In the genomic region with DNA sequence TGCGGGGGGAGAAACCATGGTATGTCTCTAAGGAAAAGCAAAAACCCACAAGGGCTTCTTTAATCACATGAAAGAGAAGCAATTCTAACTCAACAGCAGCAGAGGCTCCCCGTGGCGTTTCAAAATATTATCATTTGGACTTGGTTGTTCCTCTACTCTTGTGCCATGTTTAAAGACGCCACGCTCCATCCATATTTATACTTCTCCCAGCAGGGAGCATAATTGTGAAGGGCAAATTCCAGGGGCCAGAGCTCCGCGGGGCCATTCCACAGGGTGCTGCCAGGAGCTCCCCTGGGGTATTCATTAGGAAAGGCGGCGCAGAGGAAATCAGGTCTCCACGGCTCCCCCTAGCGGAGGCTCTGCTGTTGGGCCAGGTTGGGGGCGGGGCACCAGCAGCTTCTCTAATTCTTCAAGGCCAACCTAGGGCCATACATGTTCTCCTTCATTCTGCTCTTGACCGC, we compare ENCODE assay signal across 8 cellular contexts.
DNase-seq lines count a peak whose midpoint lies in the region; ATAC-seq, FAIRE-seq and TF ChIP-seq lines count a peak whose summit lies in the region.

No MANE protein-coding gene starts in this region.

- H3K4me3 ChIP-seq in A549 (peak overlapping the region; percentile 41), OCI-LY1 (ENCODE audit: low read depth, low read length, poor library complexity, severe bottlenecking) (peak overlapping the region; percentile 31), fibroblast of the aortic adventitia (ENCODE audit: low read depth, low read length) (no peak overlapping the region), pancreas (no peak overlapping the region), uterus (no peak overlapping the region)

- no peaks in the 10 kb centered on the region for H4K20me1 ChIP-seq in OCI-LY1 (ENCODE audit: insufficient read depth, low read length)

- TF ChIP-seq POLR2A in A549 (IDR thresholded peaks at IDR 0.05; ENCODE audit: low read length): no peak
- no peak for TF ChIP-seq POLR2A in uterus (IDR thresholded peaks at IDR 0.05)

- peak; percentile 97 to 99 for ATAC-seq in A549
- ATAC-seq in GM18861 (IDR thresholded peaks at IDR 0.05; ENCODE audit: unreplicated experiment): peak; percentile 48
- ATAC-seq in HG03175 (IDR thresholded peaks at IDR 0.05; ENCODE audit: unreplicated experiment): peak; percentile 78
- peak; percentile 69 to 96 (median 91) for ATAC-seq in pancreas

- peak overlapping the region; percentile 28 to 50; a peak in 1 of 6 replicates for H3K27ac ChIP-seq in A549
- no peak overlapping the region for H3K27ac ChIP-seq in OCI-LY1 (ENCODE audit: low read depth, low read length, poor library complexity, severe bottlenecking)
- H3K27ac ChIP-seq in pancreas: no peak overlapping the region
- no peak overlapping the region for H3K27ac ChIP-seq in uterus

- H3K9ac ChIP-seq in OCI-LY1 (ENCODE audit: low read length): no peak overlapping the region

- CTCF ChIA-PET in A549 (lab: Yijun Ruan, JAX): interaction anchor here (0.6 to 1.7 kb wide), 27 partner anchors 10 to 905 kb away, joined by 3 to 20 read pairs (median 4); a partner anchor contains a TSS

- H3K36me3 ChIP-seq in OCI-LY1 (ENCODE audit: insufficient read depth, low read length) (no peaks in the 10 kb centered on the region), pancreas (no peaks in the 10 kb centered on the region), uterus (no peaks in the 10 kb centered on the region)

- 0 out of 2 replicates have a peak, but pooled peaks cover 5% of the 10 kb centered on the region for H3K27me3 ChIP-seq in OCI-LY1 (ENCODE audit: insufficient read depth, low read length)
- no peaks in the 10 kb centered on the region for H3K27me3 ChIP-seq in pancreas
- no peaks in the 10 kb centered on the region for H3K27me3 ChIP-seq in uterus

- no peak overlapping the region for H2AFZ ChIP-seq in OCI-LY1 (ENCODE audit: low read length)

- no peaks in the 10 kb centered on the region for H3K79me2 ChIP-seq in OCI-LY1 (ENCODE audit: insufficient read depth, low read length)

- FAIRE-seq in A549 (lab: Jason Lieb, UNC) (no peak), pancreas (lab: Jason Lieb, UNC) (no peak)

- peak; percentile 61 for TF ChIP-seq CTCF in A549 (IDR thresholded peaks at IDR 0.05)
- peak; percentile 93 for TF ChIP-seq CTCF in OCI-LY1 (IDR thresholded peaks at IDR 0.05; ENCODE audit: low read length)
- TF ChIP-seq CTCF in fibroblast of the aortic adventitia (IDR thresholded peaks at IDR 0.05; ENCODE audit: insufficient read depth, low read length): peak; percentile 53
- peak; percentile 39 to 54 (median 47) for TF ChIP-seq CTCF in pancreas (IDR thresholded peaks at IDR 0.05)
- peak in 2 of 4 experiments; percentile 7 to 36 for TF ChIP-seq CTCF in uterus (IDR thresholded peaks at IDR 0.05)

- no peak for TF ChIP-seq EP300 in A549 (IDR thresholded peaks at IDR 0.05)

- peak; percentile 72 to 80 for DNase-seq in A549 (ENCODE audit: low read depth in 1 of 2, low spot score in 1 of 2)
- peak; percentile 85 for DNase-seq in activated T-cell treated with anti-CD3 and anti-CD28 coated beads, Interleukin-2, amount 50 U/mL, for 1 hour
- DNase-seq in fibroblast of the aortic adventitia (ENCODE audit: low read depth): peak; percentile 43
- DNase-seq in pancreas: peak in 5 of 6 donors; percentile 52 to 86 (median 72)
- peak; percentile 26 to 31 for DNase-seq in uterus

- intact Hi-C loops in pancreas (cut with DNase I) (no loop called here), uterus (cut with DNase I; ENCODE audit: low total_unique reads) (no loop called here)

- H3K9me2 ChIP-seq in OCI-LY1 (ENCODE audit: low read depth, low read length): no peaks in the 10 kb centered on the region

- POLR2A ChIA-PET in A549 (lab: Yijun Ruan, JAX): no interaction called here

- 7% methylated on average over 12 of the region's 13 CpGs for WGBS in A549 (ENCODE audit: missing lambda C conversion rate)
- WGBS in pancreas, 2 donors: 42 to 46% methylated on average over 13 of the region's 13 CpGs

- H3K4me1 ChIP-seq in A549 (no peaks in the 10 kb centered on the region), OCI-LY1 (ENCODE audit: insufficient read depth, low read length, severe bottlenecking) (no peaks in the 10 kb centered on the region), pancreas (no peaks in the 10 kb centered on the region), uterus (no peaks in the 10 kb centered on the region)

- H3K9me3 ChIP-seq in A549: no peaks in the 10 kb centered on the region
- no peaks in the 10 kb centered on the region for H3K9me3 ChIP-seq in OCI-LY1 (ENCODE audit: low read length)
- no peaks in the 10 kb centered on the region for H3K9me3 ChIP-seq in pancreas
- no peaks in the 10 kb centered on the region for H3K9me3 ChIP-seq in uterus

- peak; percentile 40 to 54; a peak in 4 of 5 replicates for TF ChIP-seq RAD21 in A549 (conservative IDR thresholded peaks at IDR 0.05 in 1 of 2, IDR thresholded peaks at IDR 0.05 in 1 of 2)

- H3K4me2 ChIP-seq in A549: peak overlapping the region; percentile 71
- H3K4me2 ChIP-seq in OCI-LY1 (ENCODE audit: low read length): peak overlapping the region; percentile 46

- no peaks in the 10 kb centered on the region for H3F3A ChIP-seq in OCI-LY1 (ENCODE audit: insufficient read depth, low read length)

TF ChIP-seq in A549, 52 proteins besides CTCF, POLR2A, EP300 and RAD21:
- TF ChIP-seq, protein P1, sequence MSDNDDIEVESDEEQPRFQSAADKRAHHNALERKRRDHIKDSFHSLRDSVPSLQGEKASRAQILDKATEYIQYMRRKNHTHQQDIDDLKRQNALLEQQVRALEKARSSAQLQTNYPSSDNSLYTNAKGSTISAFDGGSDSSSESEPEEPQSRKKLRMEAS (IDR thresholded peaks at IDR 0.05): no peak
- no peak for TF ChIP-seq HOXA7 (CRISPR knock-in tag; IDR thresholded peaks at IDR 0.05)
- peak; percentile 58 for TF ChIP-seq SMC3 (IDR thresholded peaks at IDR 0.05)
- TF ChIP-seq ZFP36 (IDR thresholded peaks at IDR 0.05; ENCODE audit: borderline replicate concordance, partially characterized antibody): no peak
- TF ChIP-seq POLR2AphosphoS2 (conservative IDR thresholded peaks at IDR 0.05; ENCODE audit: low read length): no peak
- TF ChIP-seq ESRRA (IDR thresholded peaks at IDR 0.05; ENCODE audit: borderline replicate concordance, low read length): no peak
- no peak for TF ChIP-seq ZC3H11A (IDR thresholded peaks at IDR 0.05)
- TF ChIP-seq FOSL2 (IDR thresholded peaks at IDR 0.05): no peak
- TF ChIP-seq FOSL2 (CRISPR knock-in tag; IDR thresholded peaks at IDR 0.05): no peak
- no peak for TF ChIP-seq ZNF302 (CRISPR knock-in tag; IDR thresholded peaks at IDR 0.05)

Comparison
In these comparisons a context has a peak if more than half of its experiments do, and no peak if none do; other contexts are left out.
1. ATAC-seq: peak in every context shown above with its lines; median percentile 98 in A549; 91 in pancreas; 78 in HG03175; 48 in GM18861.
2. DNase-seq: peak in every context shown above with its lines; median percentile 85 in activated T-cell treated with anti-CD3 and anti-CD28 coated beads, Interleukin-2, amount 50 U/mL, for 1 hour; 76 in A549; 72 in pancreas; 43 in fibroblast of the aortic adventitia; 28 in uterus.
3. H3K27ac ChIP-seq: peak in A549 (2 of 2); none in OCI-LY1 (single experiment), pancreas (0 of 4) and uterus (0 of 2).
4. H3K4me3 ChIP-seq: peak in A549 (single experiment) and OCI-LY1 (single experiment); none in fibroblast of the aortic adventitia (single experiment), pancreas (0 of 4) and uterus (0 of 2).